8 cellular contexts compared by ENCODE assay signal in genomic region chr19:52535336-52535830, GRCh38. TPM values are rescaled to one million over a fixed set of nuclear protein-coding genes. Genes with fewer than 3 reads are reported as not detected.
DNase-seq lines count a peak whose midpoint lies in the region; ATAC-seq and TF ChIP-seq lines count a peak whose summit lies in the region.
"Not testable (repeated sequence)": the region's sequence is repeated elsewhere in the genome, so short reads cannot be mapped to it uniquely, and the experiment has no call there.

No MANE protein-coding gene starts in this region.

- peak overlapping the region; percentile 91 to 97 (median 94) for H3K4me3 Mint-ChIP-seq in IgD-negative memory B cell
- H3K4me3 Mint-ChIP-seq in activated CD4-positive, alpha-beta memory T cell treated with anti-CD3 and anti-CD28 coated beads, Interleukin-2, amount 10 ng/mL, durations not matched to agents 7 days and 5 days, result peak overlapping the region; percentile 85

- peak overlapping the region; percentile 62 to 66 for H3K4me3 ChIP-seq in cardiac fibroblast (replicated peaks in 1 of 2; ENCODE audit: low read depth in 2 of 2, low read length in 2 of 2)
- H3K4me3 ChIP-seq in mesodermal cell (ENCODE audit: extremely low read depth, insufficient read depth, low read length, poor library complexity, severe bottlenecking), result peak overlapping the region; percentile 56
- peak overlapping the region; percentile 49 to 61 (median 58) for H3K4me3 ChIP-seq in sigmoid colon
- peak overlapping the region; percentile 48 for H3K4me3 ChIP-seq in urinary bladder (ENCODE audit: low read depth, low read length)

- not testable (repeated sequence) for H3K27me3 Mint-ChIP-seq in IgD-negative memory B cell; activated CD4-positive, alpha-beta memory T cell treated with anti-CD3 and anti-CD28 coated beads, Interleukin-2, amount 10 ng/mL, durations not matched to agents 7 days and 5 days

- H3K27ac ChIP-seq in mesodermal cell (ENCODE audit: low read depth, low read length, severe bottlenecking) (peak overlapping the region; percentile 10), sigmoid colon (peak overlapping the region; percentile 75 to 87 (median 85))
- H3K27ac ChIP-seq in urinary bladder (ENCODE audit: low read depth), result not testable (repeated sequence)

- peak; percentile 18 for ATAC-seq in GM18517 (IDR thresholded peaks at IDR 0.05; ENCODE audit: unreplicated experiment)
- ATAC-seq in Right ventricle myocardium superior (ENCODE audit: poor library complexity), result not testable (repeated sequence)

- not testable (repeated sequence) for TF ChIP-seq CTCF in cardiac fibroblast (IDR thresholded peaks at IDR 0.05; ENCODE audit: low read depth, low read length)
- peak in 1 of 4 experiments; percentile 8 for TF ChIP-seq CTCF in sigmoid colon (IDR thresholded peaks at IDR 0.05)

- not testable (repeated sequence) for H3K4me1 ChIP-seq in mesodermal cell (ENCODE audit: control insufficient read depth, insufficient read depth, low read length, poor library complexity, severe bottlenecking); urinary bladder (ENCODE audit: insufficient read depth)
- H3K4me1 ChIP-seq in sigmoid colon, result peaks cover 0 to 16% (median 6%) of the 10 kb centered on the region in 4 donors

- H3K4me1 Mint-ChIP-seq in IgD-negative memory B cell, result peaks cover 15 to 21% (median 16%) of the 10 kb centered on the region in 3 donors
- H3K4me1 Mint-ChIP-seq in activated CD4-positive, alpha-beta memory T cell treated with anti-CD3 and anti-CD28 coated beads, Interleukin-2, amount 10 ng/mL, durations not matched to agents 7 days and 5 days, result peaks cover 31% of the 10 kb centered on the region

- H3K36me3 Mint-ChIP-seq in IgD-negative memory B cell, result peaks cover 23% of the 10 kb centered on the region
- peaks cover 74% of the 10 kb centered on the region for H3K36me3 Mint-ChIP-seq in activated CD4-positive, alpha-beta memory T cell treated with anti-CD3 and anti-CD28 coated beads, Interleukin-2, amount 10 ng/mL, durations not matched to agents 7 days and 5 days (ENCODE audit: low read depth)

- 0 to 7% methylated on average over 5 to 17 of the region's 18 CpGs for whole genome bisulfite sequencing in mesodermal cell (ENCODE audit: insufficient coverage in 2 of 2), 2 experiments
- WGBS in sigmoid colon, 2 donors, result 28 to 73% methylated on average over 18 of the region's 18 CpGs
- under 1% methylated on average over 18 of the region's 18 CpGs for WGBS in urinary bladder

- peaks cover 14% of the 10 kb centered on the region for H3K36me3 ChIP-seq in mesodermal cell (ENCODE audit: control insufficient read depth, insufficient read depth, low read length)
- H3K36me3 ChIP-seq in sigmoid colon, result peaks cover 0 to 17% (median 2%) of the 10 kb centered on the region in 4 donors
- not testable (repeated sequence) for H3K36me3 ChIP-seq in urinary bladder (ENCODE audit: insufficient read depth)

- peak overlapping the region in 2 of 3 donors; percentile 89 to 93 for H3K27ac Mint-ChIP-seq in IgD-negative memory B cell
- peak overlapping the region; percentile 97 for H3K27ac Mint-ChIP-seq in activated CD4-positive, alpha-beta memory T cell treated with anti-CD3 and anti-CD28 coated beads, Interleukin-2, amount 10 ng/mL, durations not matched to agents 7 days and 5 days

- intact Hi-C loops in Right ventricle myocardium superior (cut with DNase I); sigmoid colon (cut with DNase I): not testable (repeated sequence)

- not testable (repeated sequence) for H3K9me3 ChIP-seq in mesodermal cell (ENCODE audit: control insufficient read depth, low read length); sigmoid colon

- peak; percentile 39 for DNase-seq in activated CD4-positive, alpha-beta memory T cell treated with anti-CD3 and anti-CD28 coated beads, Interleukin-2, amount 10 ng/mL, durations not matched to agents 7 days and 5 days
- not testable (repeated sequence) for DNase-seq in cardiac fibroblast (ENCODE audit: low read depth in 2 of 2)
- peak; percentile 57 for DNase-seq in Right ventricle myocardium superior
- peak; percentile 68 for DNase-seq in sigmoid colon

- POLR2A ChIA-PET in activated CD4-positive, alpha-beta memory T cell treated with anti-CD3 and anti-CD28 coated beads, Interleukin-2, amount 10 ng/mL, durations not matched to agents 7 days and 5 days (lab: Charles Lee), result interaction anchor here (1.3 kb wide), 1 partner anchor 8 kb away, joined by 3 read pairs; no protein-coding TSS in a partner anchor

- CTCF ChIA-PET in activated CD4-positive, alpha-beta memory T cell treated with anti-CD3 and anti-CD28 coated beads, Interleukin-2, amount 10 ng/mL, durations not matched to agents 7 days and 5 days (lab: Charles Lee), result interaction anchor here (0.7 kb wide), 1 partner anchor 17 kb away, joined by 3 read pairs; no protein-coding TSS in a partner anchor

- H3K27me3 ChIP-seq in sigmoid colon, result not testable (repeated sequence)

- TF ChIP-seq EP300 in sigmoid colon (IDR thresholded peaks at IDR 0.05), result not testable (repeated sequence)

- not testable (repeated sequence) for TF ChIP-seq POLR2A in sigmoid colon (IDR thresholded peaks at IDR 0.05)

- H3K9me3 Mint-ChIP-seq in IgD-negative memory B cell, result not testable (repeated sequence)
- H3K9me3 Mint-ChIP-seq in activated CD4-positive, alpha-beta memory T cell treated with anti-CD3 and anti-CD28 coated beads, Interleukin-2, amount 10 ng/mL, durations not matched to agents 7 days and 5 days, result peaks cover 23% of the 10 kb centered on the region

RNA-seq across cellular contexts. Expression of gene ZNF808, which starts 7.9 kb away (rescaled TPM):
- 8.8 TPM for polyA plus RNA-seq in IgD-negative memory B cell
- 10 to 100 TPM; 36.7 to 42.6 TPM for total RNA-seq in activated CD4-positive, alpha-beta memory T cell treated with anti-CD3 and anti-CD28 coated beads, Interleukin-2, amount 10 ng/mL, durations not matched to agents 7 days and 5 days
- 32.6 TPM for total RNA-seq in Right ventricle myocardium superior
- 4.9 TPM for polyA plus RNA-seq in mesodermal cell (2013, experiment 1 of 2)
- polyA plus RNA-seq in mesodermal cell (2013, experiment 2 of 2), result 5.1 TPM
- total RNA-seq in sigmoid colon, result 10 to 100 TPM; 13.0 to 26.6 (median 18.7) TPM
- polyA plus RNA-seq in sigmoid colon, result 1 to 10 TPM; 1.8 to 7.5 (median 3.5) TPM
- total RNA-seq in urinary bladder, result 40.6 TPM
- 5.3 TPM for polyA plus RNA-seq in urinary bladder

RNA-seq across cellular contexts. Expression of gene ZNF701, which starts 34.7 kb away (rescaled TPM):
- polyA plus RNA-seq in IgD-negative memory B cell (18.3 TPM), sigmoid colon (10 to 100 TPM in 1 of 3 donors, 1 to 10 TPM in 2; 4.8 to 11.9 (median 5.5) TPM), urinary bladder (7.0 TPM)
- 10 to 100 TPM; 29.7 to 30.5 TPM for total RNA-seq in activated CD4-positive, alpha-beta memory T cell treated with anti-CD3 and anti-CD28 coated beads, Interleukin-2, amount 10 ng/mL, durations not matched to agents 7 days and 5 days
- total RNA-seq in Right ventricle myocardium superior (15.6 TPM), sigmoid colon (10 to 100 TPM; 12.4 to 22.4 (median 14.8) TPM), urinary bladder (38.8 TPM)
- 7.9 TPM for polyA plus RNA-seq in mesodermal cell (2013, experiment 1 of 2)
- 8.2 TPM for polyA plus RNA-seq in mesodermal cell (2013, experiment 2 of 2)
